Comparison of ENCODE assay signal across 15 cellular contexts in the genomic region with DNA sequence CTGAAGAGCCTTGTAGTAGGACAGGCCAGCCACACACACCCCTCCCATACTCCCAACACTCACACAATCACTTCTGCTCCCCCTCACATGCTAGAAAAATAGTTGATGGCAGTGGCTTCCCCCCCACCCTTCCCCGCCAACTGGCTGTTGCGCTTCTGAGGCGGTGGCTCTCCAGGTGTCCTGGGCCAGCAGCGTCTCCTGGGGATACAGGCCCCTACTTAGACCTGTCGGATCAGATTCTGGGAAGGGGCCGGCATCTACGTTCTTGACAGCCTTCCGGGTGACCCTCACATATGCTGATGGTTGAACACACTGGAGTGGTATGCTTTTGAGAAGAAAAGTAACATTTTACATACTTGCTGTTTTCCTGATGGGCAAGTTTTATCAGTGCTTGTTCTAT.
"Had no signal": no experiment of that assay in that cellular context is flagged by ENCODE, and none has a peak within 500 bp of the region (broad histone marks: within the 10 kb centered on the region; RNA-seq: fewer than 3 reads in every experiment).

No MANE protein-coding gene starts in this region.

- DNase-seq: effector memory CD4-positive, alpha-beta T cell; heart left ventricle; hippocampal formation; kidney glomerular epithelial cell; mesendoderm; naive thymus-derived CD4-positive, alpha-beta T cell; nephron progenitor cell; small intestine; stimulated activated CD4-positive, alpha-beta T cell treated with anti-CD3 and anti-CD28 coated beads, Interleukin-12 subunit alpha, Interleukin-12 subunit beta, amount 100 ng/mL, for 4 hours; stimulated activated CD4-positive, alpha-beta T cell treated with anti-CD3 and anti-CD28 coated beads, Interleukin-2, amount 100 ng/mL, for 48 hours; stimulated activated naive CD4-positive, alpha-beta T cell treated with Interleukin-2 at 50 U/mL for 16 hours; trophoblast cell had no signal

- FAIRE-seq: endometrium, frontal cortex, small intestine had no signal

- H3K4me3 Mint-ChIP-seq: naive thymus-derived CD4-positive, alpha-beta T cell; nephron progenitor cell had no signal

- H3K9me3 Mint-ChIP-seq: naive thymus-derived CD4-positive, alpha-beta T cell had no signal

- H3K27ac ChIP-seq: right atrium auricular region had no signal

- H3K9me3 ChIP-seq: heart left ventricle, right atrium auricular region had no signal

- H3K4me3 ChIP-seq: heart left ventricle, right atrium auricular region had no signal

- H3K4me1 Mint-ChIP-seq: nephron progenitor cell had no signal

- H3K27me3 Mint-ChIP-seq: naive thymus-derived CD4-positive, alpha-beta T cell had no signal

- H3K27me3 ChIP-seq: heart left ventricle, right atrium auricular region had no signal
